ENCODE assay signal across 1 cellular context in genomic region chr2:33160217-33160616, GRCh38.
TF ChIP-seq lines count a peak whose summit lies in the region.

No MANE protein-coding gene starts in this region.

TF ChIP-seq in GM23338, 12 proteins besides CTCF, POLR2A, EP300 and RAD21 (continued from another document):
- TF ChIP-seq REST (IDR thresholded peaks at IDR 0.05; ENCODE audit: unreplicated experiment) (no peak), EZH2phosphoT487 (IDR thresholded peaks at IDR 0.05; ENCODE audit: unreplicated experiment) (no peak), CREB1 (CRISPR knock-in tag; IDR thresholded peaks at IDR 0.05; ENCODE audit: low read depth) (no peak), JUNB (IDR thresholded peaks at IDR 0.05; ENCODE audit: unreplicated experiment) (no peak), NANOG (IDR thresholded peaks at IDR 0.05; ENCODE audit: borderline replicate concordance) (no peak), STAT1 (IDR thresholded peaks at IDR 0.05; ENCODE audit: unreplicated experiment) (no peak), ZNF114 (CRISPR knock-in tag; IDR thresholded peaks at IDR 0.05) (no peak), ETS1 (IDR thresholded peaks at IDR 0.05) (no peak)
